20 cellular contexts compared by ENCODE assay signal in the genomic region with DNA sequence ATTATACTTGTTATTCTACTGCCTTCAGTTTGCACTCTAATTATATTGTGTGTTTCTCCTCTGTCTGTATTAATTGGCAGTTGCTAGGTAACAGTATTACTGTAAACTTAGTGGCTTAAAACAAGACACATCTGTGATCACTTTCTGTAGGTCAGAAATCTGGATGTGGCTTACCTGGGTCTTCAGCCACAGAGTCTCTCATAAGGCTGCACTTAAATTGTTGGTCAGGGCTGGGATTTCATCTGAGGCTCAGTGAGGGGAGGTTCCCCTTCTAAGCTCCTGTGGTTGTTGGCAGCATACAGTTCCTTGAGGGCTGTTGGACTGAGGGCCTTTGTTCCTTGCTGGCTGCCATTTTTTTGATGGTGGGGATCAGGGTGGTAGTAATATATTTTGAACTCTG.
A peak's percentile ranks its signal among the peaks of the same experiment; 100 is the strongest.
DNase-seq lines count a peak whose midpoint lies in the region; ATAC-seq and TF ChIP-seq lines count a peak whose summit lies in the region.
"Had no signal": no experiment of that assay in that cellular context is flagged by ENCODE, and none has a peak within 500 bp of the region (broad histone marks: within the 10 kb centered on the region; RNA-seq: fewer than 3 reads in every experiment).

No MANE protein-coding gene starts in this region.

- CTCF ChIA-PET in CD8-positive, alpha-beta memory T cell (lab: Charles Lee): no interaction called here

- TF ChIP-seq CTCF in WERI-Rb-1 (IDR thresholded peaks at IDR 0.05; ENCODE audit: low read depth, low read length): no peak

- peaks cover 5% of the 10 kb centered on the region for H3K36me3 Mint-ChIP-seq in activated T-cell treated with anti-CD3 and anti-CD28 coated beads, Interleukin-2, amount 50 U/mL, for 24 hours (ENCODE audit: low read depth)
- H3K36me3 Mint-ChIP-seq in CD8-positive, alpha-beta memory T cell: peaks cover 0 to 20% (median 7%) of the 10 kb centered on the region in 3 donors

- H3K4me1 Mint-ChIP-seq in activated T-cell treated with anti-CD3 and anti-CD28 coated beads, Interleukin-2, amount 50 U/mL, for 24 hours (ENCODE audit: low read depth): peaks cover 2% of the 10 kb centered on the region
- no peaks in the 10 kb centered on the region for H3K4me1 Mint-ChIP-seq in CD8-positive, alpha-beta memory T cell

- no peak overlapping the region for H3K27ac Mint-ChIP-seq in activated T-cell treated with anti-CD3 and anti-CD28 coated beads, Interleukin-2, amount 50 U/mL, for 24 hours
- no peak overlapping the region for H3K27ac Mint-ChIP-seq in CD8-positive, alpha-beta memory T cell
- H3K27ac Mint-ChIP-seq: activated CD8-positive, alpha-beta T cell treated with anti-CD3 and anti-CD28 coated beads for 36 hours; activated naive CD8-positive, alpha-beta T cell treated with anti-CD3 and anti-CD28 coated beads, Interleukin-2, amount 50 U/mL, for 24 hours; activated T-helper 1 cell treated with anti-CD3 and anti-CD28 coated beads, Interleukin-12 subunit alpha, Interleukin-12 subunit beta, Interleukin-2, Interleukin-4 antibody, amounts not matched to agents 30 ng/mL and 10 ng/mL and 1 ng/mL, durations not matched to agents 14 hours and 24 hours and 36 hours; CD8-positive, alpha-beta T cell; neural progenitor cell had no signal

- H3K27me3 Mint-ChIP-seq in activated T-cell treated with anti-CD3 and anti-CD28 coated beads, Interleukin-2, amount 50 U/mL, for 24 hours: no peaks in the 10 kb centered on the region
- peaks cover 0 to 5% of the 10 kb centered on the region in 2 donors for H3K27me3 Mint-ChIP-seq in CD8-positive, alpha-beta memory T cell
- H3K27me3 Mint-ChIP-seq: activated CD8-positive, alpha-beta T cell treated with anti-CD3 and anti-CD28 coated beads for 36 hours; activated naive CD8-positive, alpha-beta T cell treated with anti-CD3 and anti-CD28 coated beads, Interleukin-2, amount 50 U/mL, for 24 hours had no signal

- H3K27ac ChIP-seq in WERI-Rb-1: peak overlapping the region; percentile 45
- no peak overlapping the region for H3K27ac ChIP-seq in CD8-positive, alpha-beta memory T cell (ENCODE audit: low read depth, low read length)
- H3K27ac ChIP-seq: cardiac muscle cell, hepatocyte, neural progenitor cell, Peyer's patch, VCaP had no signal

- no peak overlapping the region for H3K4me3 Mint-ChIP-seq in activated T-cell treated with anti-CD3 and anti-CD28 coated beads, Interleukin-2, amount 50 U/mL, for 24 hours
- H3K4me3 Mint-ChIP-seq in CD8-positive, alpha-beta memory T cell: no peak overlapping the region
- H3K4me3 Mint-ChIP-seq: activated CD8-positive, alpha-beta T cell treated with anti-CD3 and anti-CD28 coated beads for 36 hours; activated naive CD8-positive, alpha-beta T cell treated with anti-CD3 and anti-CD28 coated beads, Interleukin-2, amount 50 U/mL, for 24 hours; activated T-helper 1 cell treated with anti-CD3 and anti-CD28 coated beads, Interleukin-12 subunit alpha, Interleukin-12 subunit beta, Interleukin-2, Interleukin-4 antibody, amounts not matched to agents 30 ng/mL and 10 ng/mL and 1 ng/mL, durations not matched to agents 14 hours and 24 hours and 36 hours; CD8-positive, alpha-beta T cell; neural progenitor cell had no signal

- ATAC-seq in GM18508 (IDR thresholded peaks at IDR 0.05; ENCODE audit: insufficient read depth, unreplicated experiment): peak; percentile 60
- peak; percentile 59 for ATAC-seq in GM21529 (IDR thresholded peaks at IDR 0.05; ENCODE audit: unreplicated experiment)
- peak; percentile 39 for ATAC-seq in HG03354 (IDR thresholded peaks at IDR 0.05; ENCODE audit: poor library complexity, severe bottlenecking, unreplicated experiment)
- no peak for ATAC-seq in HG03025 (IDR thresholded peaks at IDR 0.05; ENCODE audit: low FRiP score, unreplicated experiment)
- ATAC-seq: activated CD8-positive, alpha-beta T cell treated with anti-CD3 and anti-CD28 coated beads for 36 hours; activated naive CD8-positive, alpha-beta T cell treated with anti-CD3 and anti-CD28 coated beads, Interleukin-2, amount 50 U/mL, for 24 hours; CD8-positive, alpha-beta T cell; HepG2; right cardiac atrium had no signal

- no peaks in the 10 kb centered on the region for H3K9me3 Mint-ChIP-seq in activated T-cell treated with anti-CD3 and anti-CD28 coated beads, Interleukin-2, amount 50 U/mL, for 24 hours
- no peaks in the 10 kb centered on the region for H3K9me3 Mint-ChIP-seq in CD8-positive, alpha-beta memory T cell
- H3K9me3 Mint-ChIP-seq: activated CD8-positive, alpha-beta T cell treated with anti-CD3 and anti-CD28 coated beads for 36 hours; activated naive CD8-positive, alpha-beta T cell treated with anti-CD3 and anti-CD28 coated beads, Interleukin-2, amount 50 U/mL, for 24 hours; activated T-helper 1 cell treated with anti-CD3 and anti-CD28 coated beads, Interleukin-12 subunit alpha, Interleukin-12 subunit beta, Interleukin-2, Interleukin-4 antibody, amounts not matched to agents 30 ng/mL and 10 ng/mL and 1 ng/mL, durations not matched to agents 14 hours and 24 hours and 36 hours; CD8-positive, alpha-beta T cell; neural progenitor cell had no signal

- H3K4me1 ChIP-seq in CD8-positive, alpha-beta memory T cell (ENCODE audit: insufficient read depth, low read length): no peaks in the 10 kb centered on the region
- H3K4me1 ChIP-seq: Peyer's patch had no signal

- POLR2A ChIA-PET in CD8-positive, alpha-beta memory T cell (lab: Charles Lee): no interaction called here

- no peak overlapping the region for H3K4me3 ChIP-seq in WERI-Rb-1 (ENCODE audit: low read depth, low read length)
- H3K4me3 ChIP-seq in CD8-positive, alpha-beta memory T cell (ENCODE audit: low read length): no peak overlapping the region
- H3K4me3 ChIP-seq: cardiac muscle cell, hepatocyte, neural progenitor cell, Peyer's patch had no signal

- peak; percentile 70 for DNase-seq in WERI-Rb-1
- DNase-seq in activated T-cell treated with anti-CD3 and anti-CD28 coated beads, Interleukin-2, amount 50 U/mL, for 24 hours: no peak
- DNase-seq in CD8-positive, alpha-beta memory T cell: no peak
- no peak for DNase-seq in NCI-H2029 (lab: John Stamatoyannopoulos, UW)
- DNase-seq: activated CD8-positive, alpha-beta T cell treated with anti-CD3 and anti-CD28 coated beads for 36 hours; activated naive CD8-positive, alpha-beta T cell treated with anti-CD3 and anti-CD28 coated beads, Interleukin-2, amount 50 U/mL, for 24 hours; CD8-positive, alpha-beta T cell; NCI-H524 treated with DMSO at 0.1 percent for 48 hours; Peyer's patch; right cardiac atrium had no signal

- H3K36me3 ChIP-seq in WERI-Rb-1: peaks cover 73% of the 10 kb centered on the region
- H3K36me3 ChIP-seq in CD8-positive, alpha-beta memory T cell (ENCODE audit: insufficient read depth, low read length): no peaks in the 10 kb centered on the region
- H3K36me3 ChIP-seq: cardiac muscle cell, neural progenitor cell, Peyer's patch had no signal

- H3K27me3 ChIP-seq in WERI-Rb-1 (ENCODE audit: insufficient read depth, low read depth, severe bottlenecking): no peaks in the 10 kb centered on the region
- no peaks in the 10 kb centered on the region for H3K27me3 ChIP-seq in CD8-positive, alpha-beta memory T cell (ENCODE audit: insufficient read depth, low read length, poor library complexity, severe bottlenecking)
- H3K27me3 ChIP-seq: cardiac muscle cell, hepatocyte, neural progenitor cell, Peyer's patch had no signal

- no peaks in the 10 kb centered on the region for H3K9me3 ChIP-seq in WERI-Rb-1 (ENCODE audit: severe bottlenecking)
- H3K9me3 ChIP-seq in CD8-positive, alpha-beta memory T cell (ENCODE audit: low read length): no peaks in the 10 kb centered on the region
- H3K9me3 ChIP-seq: Peyer's patch had no signal
